In the genomic region with DNA sequence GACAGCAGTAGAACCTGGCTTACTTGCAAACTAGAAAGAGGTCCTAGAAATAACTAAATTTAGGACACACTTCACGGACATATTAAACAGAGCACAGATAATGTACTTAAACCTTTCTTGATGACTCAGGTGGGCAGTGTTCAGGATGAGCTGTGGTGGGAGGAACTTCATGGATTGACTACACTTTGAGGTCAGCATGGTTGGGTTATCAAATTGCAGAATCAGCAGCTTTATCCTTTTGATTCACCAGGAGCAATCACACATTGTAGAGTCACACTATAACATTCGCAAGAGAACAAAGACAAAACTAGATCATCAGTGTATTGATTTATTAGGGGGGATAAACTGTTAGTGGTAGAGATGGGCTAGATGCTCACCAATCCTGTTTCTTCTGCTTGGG, we compare ENCODE assay signal across 21 cellular contexts. TPM values are rescaled to one million over a fixed set of nuclear protein-coding genes. Genes with fewer than 3 reads are reported as not detected.
DNase-seq lines count a peak whose midpoint lies in the region; ATAC-seq, FAIRE-seq and TF ChIP-seq lines count a peak whose summit lies in the region.
"Had no signal": no experiment of that assay in that cellular context is flagged by ENCODE, and none has a peak within 500 bp of the region (broad histone marks: within the 10 kb centered on the region; RNA-seq: fewer than 3 reads in every experiment).

No MANE protein-coding gene starts in this region.

- CTCF ChIA-PET in activated CD4-positive, alpha-beta T cell treated with anti-CD3 and anti-CD28 coated beads for 36 hours (lab: Charles Lee), result no interaction called here
- CTCF ChIA-PET in H1 (lab: Charles Lee; ENCODE audit: partially characterized antibody), result no interaction called here

- no peaks in the 10 kb centered on the region for H3K79me2 ChIP-seq in H1 (ENCODE audit: control insufficient read depth in 1 of 2, insufficient read depth in 2 of 2, low read length in 2 of 2)

- H3K56ac ChIP-seq in H1 (replicated peaks; ENCODE audit: insufficient read length, low read depth, low read length), result no peak overlapping the region

- no peak overlapping the region for H3K18ac ChIP-seq in H1 (ENCODE audit: extremely low read depth, low read length)

- H2BK15ac ChIP-seq in H1 (ENCODE audit: low read length), result no peak overlapping the region

- no peak for DNase-seq in activated CD4-positive, alpha-beta T cell treated with anti-CD3 and anti-CD28 coated beads for 36 hours
- DNase-seq in activated CD4-positive, alpha-beta T cell treated with anti-CD3 and anti-CD28 coated beads, Interleukin-2, amount 50 U/mL, for 1 hour, result no peak
- DNase-seq in H1 (ENCODE audit: low read depth in 1 of 2, low spot score in 2 of 2) (no peak), AG08395 (ENCODE audit: low spot score) (no peak), MG63 (no peak), foreskin fibroblast (no peak)
- DNase-seq: HFFc6; Karpas-422; NCI-H1092 treated with DMSO at 0.1 percent for 48 hours; Right ventricle myocardium superior; stimulated activated CD4-positive, alpha-beta T cell treated with anti-CD3 and anti-CD28 coated beads, Interleukin-4, amount 100 ng/mL, for 24 hours had no signal

- H4K5ac ChIP-seq in H1 (ENCODE audit: insufficient read length, low read depth, low read length), result no peak overlapping the region

- no peaks in the 10 kb centered on the region for H3K36me3 Mint-ChIP-seq in activated CD4-positive, alpha-beta T cell treated with anti-CD3 and anti-CD28 coated beads for 36 hours (ENCODE audit: low read depth)
- H3K36me3 Mint-ChIP-seq in IgD-negative memory B cell (no peaks in the 10 kb centered on the region), nephron (ENCODE audit: low read depth) (no peaks in the 10 kb centered on the region)

- no peak overlapping the region for H3K23ac ChIP-seq in H1 (ENCODE audit: insufficient read length)

- no peak overlapping the region for H4K91ac ChIP-seq in H1 (replicated peaks; ENCODE audit: insufficient read length, low read length)

- no peak overlapping the region for H3K14ac ChIP-seq in H1 (ENCODE audit: insufficient read length)

- ATAC-seq in activated CD4-positive, alpha-beta T cell treated with anti-CD3 and anti-CD28 coated beads for 36 hours, result peak; percentile 30
- ATAC-seq: activated CD4-positive, CD25-positive, alpha-beta regulatory T cell treated with anti-CD3 and anti-CD28 coated beads, Interleukin-2, amount 50 U/mL, for 24 hours; gastroesophageal sphincter had no signal

- no peak overlapping the region for H2BK120ac ChIP-seq in H1 (replicated peaks; ENCODE audit: low read depth, low read length)

- peak overlapping the region; percentile 60; the same call in 1 of the 2 replicates for H2BK12ac ChIP-seq in H1 (ENCODE audit: low read depth, low read length)

- H3K4ac ChIP-seq in H1 (replicated peaks; ENCODE audit: insufficient read length, low read depth, low read length), result no peak overlapping the region

- H3K27me3 ChIP-seq in H1 (replicated peaks in 1 of 4; ENCODE audit: control insufficient read depth in 3 of 4, extremely low read depth in 1 of 4, insufficient read depth in 3 of 4, low read length in 3 of 4) (peaks cover 0 to 14% (median 9%) of the 10 kb centered on the region in 4 experiments; a peak in 4 of 7 replicates), MG63 (no peaks in the 10 kb centered on the region)
- H3K27me3 ChIP-seq: testis had no signal

- H3K4me1 Mint-ChIP-seq in activated CD4-positive, alpha-beta T cell treated with anti-CD3 and anti-CD28 coated beads for 36 hours, result peaks cover 16% of the 10 kb centered on the region
- H3K4me1 Mint-ChIP-seq in IgD-negative memory B cell (peaks cover 4 to 12% (median 5%) of the 10 kb centered on the region in 3 donors), nephron (peaks cover 9% of the 10 kb centered on the region)

- H2AFZ ChIP-seq in H1 (ENCODE audit: low read length), result peak overlapping the region; percentile 70; the same call in 1 of the 2 replicates

- H4K20me1 ChIP-seq in H1 (replicated peaks in 1 of 2; ENCODE audit: control insufficient read depth in 1 of 2, insufficient read depth in 2 of 2, low read length in 2 of 2), result no peaks in the 10 kb centered on the region
- H4K20me1 ChIP-seq: BLaER1 had no signal

- no peak overlapping the region; a peak in 1 of 7 replicates for H3K9ac ChIP-seq in H1 (replicated peaks in 1 of 4; ENCODE audit: extremely low read depth in 1 of 4, low read depth in 3 of 4, low read length in 3 of 4)

- TF ChIP-seq POLR2A in H1 (IDR thresholded peaks at IDR 0.05; ENCODE audit: control extremely low read depth in 1 of 2, low read depth in 2 of 2, low read length in 2 of 2), result no peak

- 91% methylated on average over 2 of the region's 2 CpGs; no CpG with 5 or more reads in 1 of the 2 experiments for WGBS in H1 (ENCODE audit: extremely low coverage in 1 of 2, insufficient coverage in 1 of 2, insufficient read length in 1 of 2, insufficient replicate concordance in 2 of 2, low coverage in 1 of 2, low lambda C conversion rate in 2 of 2, missing lambda C conversion rate in 1 of 2), 2 experiments

- H4K8ac ChIP-seq in H1 (ENCODE audit: extremely low read depth, insufficient read depth, low read length), result no peak overlapping the region

- FAIRE-seq in H1 (lab: Jason Lieb, UNC), result no peak
- FAIRE-seq: GM12891 had no signal

- H3K4me3 Mint-ChIP-seq in activated CD4-positive, alpha-beta T cell treated with anti-CD3 and anti-CD28 coated beads for 36 hours, result no peak overlapping the region
- H3K4me3 Mint-ChIP-seq in IgD-negative memory B cell (peak overlapping the region; percentile 39 to 94 (median 79)), nephron (peak overlapping the region; percentile 48 to 82 (median 75))
- H3K4me3 Mint-ChIP-seq: dendritic cell treated with granulocyte-macrophage colony-stimulating factor and Interleukin-4, amounts not matched to agents 40 ng/mL and 50 ng/mL, for 4 days; HFFc6 had no signal

- POLR2A ChIA-PET in activated CD4-positive, alpha-beta T cell treated with anti-CD3 and anti-CD28 coated beads for 36 hours (lab: Charles Lee), result no interaction called here
- POLR2A ChIA-PET in H1 (lab: Charles Lee; ENCODE audit: partially characterized antibody), result no interaction called here

- H3K23me2 ChIP-seq in H1 (ENCODE audit: low read depth, low read length), result peaks cover 7% of the 10 kb centered on the region

- intact Hi-C loops in activated CD4-positive, alpha-beta T cell treated with anti-CD3 and anti-CD28 coated beads for 36 hours (cut with DNase I, micrococcal nuclease), result no loop called here

- H3K36me3 ChIP-seq in H1 (ENCODE audit: control insufficient read depth in 2 of 4, insufficient read depth in 4 of 4, low read length in 3 of 4) (peaks cover 0 to 7% (median 0%) of the 10 kb centered on the region in 4 experiments; a peak in 1 of 8 replicates), MG63 (no peaks in the 10 kb centered on the region)
- H3K36me3 ChIP-seq: BLaER1, gastroesophageal sphincter had no signal

- H3K9me3 ChIP-seq in H1 (ENCODE audit: insufficient read depth in 2 of 2, low read depth in 1 of 2, low read length in 1 of 2) (peaks cover 4 to 10% of the 10 kb centered on the region in 2 experiments; a peak in 2 of 4 replicates), MG63 (no peaks in the 10 kb centered on the region)
- H3K9me3 ChIP-seq: BLaER1, testis had no signal

- H2AK5ac ChIP-seq in H1 (ENCODE audit: low read depth, low read length), result no peak overlapping the region

- no peak overlapping the region for H3K27ac ChIP-seq in H1 (ENCODE audit: low read depth, low read length)
- H3K27ac ChIP-seq: 22Rv1, BLaER1, gastroesophageal sphincter, skin epidermis, testis had no signal

- H3K4me2 ChIP-seq in H1 (ENCODE audit: insufficient read depth in 1 of 2, low read depth in 2 of 2, low read length in 2 of 2), result peak overlapping the region; percentile 79 to 94; a peak in 3 of 4 replicates

- TF ChIP-seq CTCF in H1 (IDR thresholded peaks at IDR 0.05; ENCODE audit: control extremely low read depth in 1 of 3, insufficient read depth in 1 of 3, low read depth in 1 of 3, low read length in 3 of 3) (no peak), nephron (IDR thresholded peaks at IDR 0.05; ENCODE audit: unreplicated experiment in 3 of 3) (no peak), foreskin fibroblast (IDR thresholded peaks at IDR 0.05; ENCODE audit: low read depth, low read length) (no peak)

- H3K79me1 ChIP-seq in H1 (ENCODE audit: low read depth, low read length), result no peaks in the 10 kb centered on the region; the same call in 1 of the 2 replicates

- no peak overlapping the region for H2BK5ac ChIP-seq in H1 (ENCODE audit: low read depth, low read length)

- H3K4me3 ChIP-seq in H1 (ENCODE audit: extremely low read depth in 1 of 4, insufficient read depth in 2 of 4, low read depth in 3 of 4, low read length in 4 of 4), result peak overlapping the region in 1 of 4 experiments; percentile 67; a peak in 1 of 8 replicates
- H3K4me3 ChIP-seq in MG63, result no peak overlapping the region
- H3K4me3 ChIP-seq in foreskin fibroblast (ENCODE audit: low read depth in 1 of 2, low read length in 2 of 2), result no peak overlapping the region
- H3K4me3 ChIP-seq: BLaER1 had no signal

- H3K9me3 Mint-ChIP-seq in activated CD4-positive, alpha-beta T cell treated with anti-CD3 and anti-CD28 coated beads for 36 hours (ENCODE audit: low read depth), result no peaks in the 10 kb centered on the region
- H3K9me3 Mint-ChIP-seq in IgD-negative memory B cell, result peaks cover 0 to 5% (median 0%) of the 10 kb centered on the region in 3 donors
- H3K9me3 Mint-ChIP-seq in nephron, result peaks cover 9% of the 10 kb centered on the region
- H3K9me3 Mint-ChIP-seq: dendritic cell treated with granulocyte-macrophage colony-stimulating factor and Interleukin-4, amounts not matched to agents 40 ng/mL and 50 ng/mL, for 4 days had no signal

- no peak overlapping the region for H3K27ac Mint-ChIP-seq in activated CD4-positive, alpha-beta T cell treated with anti-CD3 and anti-CD28 coated beads for 36 hours
- H3K27ac Mint-ChIP-seq in IgD-negative memory B cell, result no peak overlapping the region
- no peak overlapping the region for H3K27ac Mint-ChIP-seq in nephron
- H3K27ac Mint-ChIP-seq: dendritic cell treated with granulocyte-macrophage colony-stimulating factor and Interleukin-4, amounts not matched to agents 40 ng/mL and 50 ng/mL, for 4 days; HFFc6 had no signal

- no peak for TF ChIP-seq RAD21 in H1 (IDR thresholded peaks at IDR 0.05 in 1 of 2, conservative IDR thresholded peaks at IDR 0.05 in 1 of 2; ENCODE audit: low read depth in 2 of 2, low read length in 2 of 2)

- H3K4me1 ChIP-seq in H1 (replicated peaks in 1 of 4; ENCODE audit: control insufficient read depth in 3 of 4, insufficient read depth in 4 of 4, low read length in 3 of 4), result peaks cover 3 to 14% (median 6%) of the 10 kb centered on the region in 4 experiments; a peak in 5 of 7 replicates
- H3K4me1 ChIP-seq: testis had no signal

- no peak overlapping the region for H2BK20ac ChIP-seq in H1 (ENCODE audit: low read length)

- peaks cover 66% of the 10 kb centered on the region for H3K27me3 Mint-ChIP-seq in activated CD4-positive, alpha-beta T cell treated with anti-CD3 and anti-CD28 coated beads for 36 hours
- peaks cover 33% of the 10 kb centered on the region for H3K27me3 Mint-ChIP-seq in IgD-negative memory B cell
- H3K27me3 Mint-ChIP-seq in nephron (ENCODE audit: low read depth), result peaks cover 56% of the 10 kb centered on the region

- TF ChIP-seq EP300 in H1 (IDR thresholded peaks at IDR 0.05; ENCODE audit: borderline replicate concordance in 1 of 2, low read depth in 2 of 2, low read length in 2 of 2), result no peak

RNA-seq across cellular contexts. Expression of a gene that starts 38.6 kb away (rescaled TPM):
- total RNA-seq in activated CD4-positive, alpha-beta T cell treated with anti-CD3 and anti-CD28 coated beads for 36 hours, result 10 to 100 TPM; 49.7 to 52.9 TPM
- polyA plus RNA-seq in IgD-negative memory B cell, result 23.1 TPM
- total RNA-seq in H1 (2021; fragmentation: NEBNext Ultra II Directional; extraction: Animal tissue kit (Norgen Biotek cat#: 25700)), result 30.0 and 34.0 TPM in 2 replicates
- polyA plus RNA-seq in H1 (2011; rRNA removed), result 19.9 and 25.8 TPM in 2 replicates
- polyA plus RNA-seq in H1 (2011; cell fraction: cytosol; rRNA removed), result 29.2 TPM
- polyA plus RNA-seq in H1 (2011; cell fraction: nucleus; rRNA removed), result 36.8 TPM
- polyA plus RNA-seq in H1 (2012, experiment 1 of 2), result 18.9 to 23.0 TPM (median 21.6 TPM) in 4 replicates
- polyA plus RNA-seq in H1 (2012, experiment 2 of 2), result 7.0 TPM
- 25.1 TPM for polyA plus RNA-seq in H1 (2013, experiment 1 of 2)
- 26.4 TPM for polyA plus RNA-seq in H1 (2013, experiment 2 of 2)
- polyA minus RNA-seq in H1 (2011; rRNA and poly(A)+ RNA removed), result 36.6 and 38.8 TPM in 2 replicates
- polyA minus RNA-seq in H1 (2011; cell fraction: cytosol; rRNA and poly(A)+ RNA removed), result 11.2 TPM
- 61.6 TPM for polyA minus RNA-seq in H1 (2011; cell fraction: nucleus; rRNA and poly(A)+ RNA removed)
- total RNA-seq in MG63 (2014; rRNA removed; shearing (Covaris generic); ENCODE audit: low replicate concordance), result 18.0 and 23.3 TPM in 2 replicates
